16 cellular contexts compared by ENCODE assay signal in the genomic region with DNA sequence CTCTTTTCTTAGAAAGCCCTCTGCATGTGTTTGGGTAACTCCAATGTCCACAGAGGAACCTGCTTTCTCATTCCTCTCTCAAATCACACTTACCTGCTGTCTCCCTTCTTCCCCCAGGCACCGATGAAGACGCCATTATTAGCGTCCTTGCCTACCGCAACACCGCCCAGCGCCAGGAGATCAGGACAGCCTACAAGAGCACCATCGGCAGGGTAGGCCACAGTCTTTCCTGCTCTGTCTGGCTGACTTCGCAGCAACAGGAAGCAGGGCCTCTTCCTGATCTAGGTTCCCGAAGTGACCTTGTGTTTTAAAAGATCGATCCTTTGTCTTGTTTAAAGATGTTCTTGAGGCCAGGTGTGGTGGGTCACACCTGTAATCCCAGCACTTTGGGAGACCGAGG. TPM values are rescaled to one million over a fixed set of nuclear protein-coding genes. Genes with fewer than 3 reads are reported as not detected.
DNase-seq lines count a peak whose midpoint lies in the region; ATAC-seq and TF ChIP-seq lines count a peak whose summit lies in the region.
"Had no signal": no experiment of that assay in that cellular context is flagged by ENCODE, and none has a peak within 500 bp of the region (broad histone marks: within the 10 kb centered on the region; RNA-seq: fewer than 3 reads in every experiment).

No MANE protein-coding gene starts in this region.

- H3K4ac ChIP-seq in mesendoderm (ENCODE audit: low read depth, low read length), result no peak overlapping the region

- H3K4me1 Mint-ChIP-seq in activated B cell treated with CpG ODN at 0.5 μM for 24 hours, result peaks cover 46% of the 10 kb centered on the region

- peak overlapping the region; percentile 67 for H3K56ac ChIP-seq in mesendoderm (ENCODE audit: low read length)

- H3K4me3 ChIP-seq in BLaER1 treated with 17β-estradiol and CSF1 and Interleukin-3, amounts not matched to agents 10 nM and 100 nM, result no peak overlapping the region
- H3K4me3 ChIP-seq in DND-41 (ENCODE audit: low read depth in 1 of 2, low read length in 2 of 2) (no peak overlapping the region), mesendoderm (ENCODE audit: low read length) (no peak overlapping the region)
- H3K4me3 ChIP-seq: coronary artery, neural progenitor cell, smooth muscle cell, tibial nerve had no signal

- peaks cover 31% of the 10 kb centered on the region for H3K36me3 Mint-ChIP-seq in activated B cell treated with CpG ODN at 0.5 μM for 24 hours (ENCODE audit: low read depth)
- H3K36me3 Mint-ChIP-seq: neural progenitor cell had no signal

- POLR2A ChIA-PET in activated B cell treated with CpG ODN at 0.5 μM for 24 hours (lab: Charles Lee), result interaction anchor here (0.7 kb wide), 1 partner anchor 60 kb away, joined by 7 read pairs; no protein-coding TSS in a partner anchor

- no peak overlapping the region for H3K23ac ChIP-seq in mesendoderm (ENCODE audit: low read length)

- H3K9me3 ChIP-seq in BLaER1 treated with 17β-estradiol and CSF1 and Interleukin-3, amounts not matched to agents 10 nM and 100 nM (replicated peaks in 1 of 11), result peaks cover 0 to 8% (median 0%) of the 10 kb centered on the region in 11 experiments; a peak in 5 of 22 replicates
- H3K9me3 ChIP-seq in DND-41 (ENCODE audit: insufficient read depth, low read length, severe bottlenecking), result no peaks in the 10 kb centered on the region
- H3K9me3 ChIP-seq: Caco-2, tibial nerve had no signal

- peak overlapping the region; percentile 41 for H3K4me3 Mint-ChIP-seq in activated B cell treated with CpG ODN at 0.5 μM for 24 hours
- H3K4me3 Mint-ChIP-seq: neural progenitor cell had no signal

- peak overlapping the region; percentile 37 for H3K27ac Mint-ChIP-seq in activated B cell treated with CpG ODN at 0.5 μM for 24 hours
- H3K27ac Mint-ChIP-seq: neural progenitor cell had no signal

- no peak overlapping the region for H2BK15ac ChIP-seq in mesendoderm (replicated peaks; ENCODE audit: low read depth)

- no peaks in the 10 kb centered on the region for H3K79me2 ChIP-seq in DND-41 (ENCODE audit: insufficient read depth, low read length)
- no peaks in the 10 kb centered on the region for H3K79me2 ChIP-seq in mesendoderm (ENCODE audit: control insufficient read depth, insufficient read depth, low read length)

- ATAC-seq in DND-41 (ENCODE audit: insufficient read depth, low read depth), result no peak
- ATAC-seq in activated B cell treated with CpG ODN at 0.5 μM for 24 hours (ENCODE audit: low read depth), result no peak
- no peak for ATAC-seq in GM21619 (IDR thresholded peaks at IDR 0.05; ENCODE audit: unreplicated experiment)
- ATAC-seq: stimulated activated naive CD8-positive, alpha-beta T cell treated with anti-CD3 and anti-CD28 coated beads, Interleukin-15, amount 100 ng/mL, for 72 hours had no signal

- no peak overlapping the region for H3K18ac ChIP-seq in mesendoderm (ENCODE audit: low read length)

- no peak overlapping the region for H2BK5ac ChIP-seq in mesendoderm (ENCODE audit: low read length)

- H4K8ac ChIP-seq in mesendoderm (ENCODE audit: low read depth, low read length), result no peak overlapping the region

- H3K27ac ChIP-seq in BLaER1 treated with 17β-estradiol and CSF1 and Interleukin-3, amounts not matched to agents 10 nM and 100 nM, result peak overlapping the region in 7 of 11 experiments; percentile 0 to 60 (median 29); a peak in 11 of 22 replicates
- H3K27ac ChIP-seq in DND-41 (ENCODE audit: low read length), result peak overlapping the region; percentile 13; the same call in 1 of the 2 replicates
- H3K27ac ChIP-seq in mesendoderm (ENCODE audit: low read depth, low read length), result no peak overlapping the region
- H3K27ac ChIP-seq: coronary artery, neural progenitor cell, tibial nerve had no signal

- peak overlapping the region in 1 of 11 experiments; percentile 23; a peak in 1 of 22 replicates for H3K9ac ChIP-seq in BLaER1 treated with 17β-estradiol and CSF1 and Interleukin-3, amounts not matched to agents 10 nM and 100 nM
- H3K9ac ChIP-seq in DND-41 (ENCODE audit: low read depth, low read length), result no peak overlapping the region
- H3K9ac ChIP-seq in mesendoderm (ENCODE audit: low read length), result no peak overlapping the region
- H3K9ac ChIP-seq: neural progenitor cell had no signal

- peaks cover 6 to 97% (median 25%) of the 10 kb centered on the region in 11 experiments; a peak in 15 of 22 replicates for H3K36me3 ChIP-seq in BLaER1 treated with 17β-estradiol and CSF1 and Interleukin-3, amounts not matched to agents 10 nM and 100 nM
- H3K36me3 ChIP-seq in DND-41 (ENCODE audit: insufficient read depth, low read length) (peaks cover 19% of the 10 kb centered on the region; the same call in 1 of the 2 replicates), mesendoderm (ENCODE audit: control insufficient read depth, insufficient read depth, low read length) (no peaks in the 10 kb centered on the region)
- H3K36me3 ChIP-seq: neural progenitor cell had no signal

- intact Hi-C loops in activated B cell treated with CpG ODN at 0.5 μM for 24 hours (cut with micrococcal nuclease), result loop anchor here (5.0 kb wide), 1 partner anchor 37 kb away; no protein-coding TSS in a partner anchor

- no peak overlapping the region for H2AK5ac ChIP-seq in mesendoderm (ENCODE audit: low read length)

- H3K4me2 ChIP-seq in BLaER1 treated with 17β-estradiol and CSF1 and Interleukin-3, amounts not matched to agents 10 nM and 100 nM, result peak overlapping the region; percentile 33 to 70 (median 57)
- H3K4me2 ChIP-seq in DND-41 (ENCODE audit: insufficient read depth, low read length) (no peak overlapping the region), mesendoderm (ENCODE audit: low read length) (no peak overlapping the region)
- H3K4me2 ChIP-seq: neural progenitor cell, smooth muscle cell had no signal

- peaks cover 0 to 8% (median 0%) of the 10 kb centered on the region in 11 experiments; a peak in 2 of 22 replicates for H4K20me1 ChIP-seq in BLaER1 treated with 17β-estradiol and CSF1 and Interleukin-3, amounts not matched to agents 10 nM and 100 nM
- H4K20me1 ChIP-seq in DND-41 (ENCODE audit: insufficient read depth, low read length), result no peaks in the 10 kb centered on the region

- H3K27me3 ChIP-seq in BLaER1 treated with 17β-estradiol and CSF1 and Interleukin-3, amounts not matched to agents 10 nM and 100 nM, result no peaks in the 10 kb centered on the region
- H3K27me3 ChIP-seq in DND-41 (ENCODE audit: insufficient read depth, low read length, poor library complexity) (no peaks in the 10 kb centered on the region), mesendoderm (ENCODE audit: insufficient read depth, low read length, poor library complexity) (no peaks in the 10 kb centered on the region)
- H3K27me3 ChIP-seq: neural progenitor cell, tibial nerve had no signal

- H3K9me3 Mint-ChIP-seq in activated B cell treated with CpG ODN at 0.5 μM for 24 hours, result no peaks in the 10 kb centered on the region
- H3K9me3 Mint-ChIP-seq: neural progenitor cell; stimulated activated naive CD8-positive, alpha-beta T cell treated with anti-CD3 and anti-CD28 coated beads, Interleukin-15, amount 100 ng/mL, for 72 hours had no signal

- TF ChIP-seq CTCF in DND-41 (IDR thresholded peaks at IDR 0.05; ENCODE audit: borderline replicate concordance, extremely low read depth, low read length, poor library complexity, severe bottlenecking) (no peak), activated B cell treated with CpG ODN at 0.5 μM for 24 hours (IDR thresholded peaks at IDR 0.05) (no peak)

- H3K4me1 ChIP-seq in BLaER1 treated with 17β-estradiol and CSF1 and Interleukin-3, amounts not matched to agents 10 nM and 100 nM, result peaks cover 18 to 33% (median 24%) of the 10 kb centered on the region in 10 experiments
- no peaks in the 10 kb centered on the region for H3K4me1 ChIP-seq in DND-41 (ENCODE audit: insufficient read depth, low read length)
- peaks cover 14% of the 10 kb centered on the region for H3K4me1 ChIP-seq in mesendoderm (ENCODE audit: control insufficient read depth, low read depth, low read length)

- H4K5ac ChIP-seq in mesendoderm (ENCODE audit: low read length), result no peak overlapping the region

- H3K27me3 Mint-ChIP-seq in activated B cell treated with CpG ODN at 0.5 μM for 24 hours, result no peaks in the 10 kb centered on the region
- H3K27me3 Mint-ChIP-seq: stimulated activated naive CD8-positive, alpha-beta T cell treated with anti-CD3 and anti-CD28 coated beads, Interleukin-15, amount 100 ng/mL, for 72 hours had no signal

- no peak overlapping the region for H2AFZ ChIP-seq in DND-41 (ENCODE audit: low read depth, low read length)
- H2AFZ ChIP-seq: neural progenitor cell had no signal

- H3K79me1 ChIP-seq in mesendoderm (ENCODE audit: low read length), result no peaks in the 10 kb centered on the region

- CTCF ChIA-PET in activated B cell treated with CpG ODN at 0.5 μM for 24 hours (lab: Charles Lee), result interaction anchor here (0.9 to 2.6 kb wide), 3 partner anchors 12 to 80 kb away, joined by 3 to 15 read pairs (median 14); no protein-coding TSS in a partner anchor

- no peak overlapping the region for H2BK120ac ChIP-seq in mesendoderm (ENCODE audit: low read depth, low read length)

- DNase-seq in DND-41 (no peak), activated B cell treated with CpG ODN at 0.5 μM for 24 hours (no peak), mesendoderm (no peak), NCI-H510A treated with DMSO at 0.1 percent for 48 hours (lab: John Stamatoyannopoulos, UW) (no peak), NCI-H226 (no peak)
- DNase-seq: Caco-2; NCI-H1436; NCI-H526; stimulated activated CD4-positive, alpha-beta T cell treated with anti-CD3 and anti-CD28 coated beads, Interleukin-4, amount 100 ng/mL, for 1 hour; stimulated activated naive CD8-positive, alpha-beta T cell treated with anti-CD3 and anti-CD28 coated beads, Interleukin-15, amount 100 ng/mL, for 72 hours had no signal

- WGBS in mesendoderm (ENCODE audit: extremely low coverage, insufficient coverage, low lambda C conversion rate), result no CpG with 5 or more reads among the region's 11 CpGs

RNA-seq across cellular contexts. Expression of gene GMCL1, which starts 25.0 kb away (rescaled TPM):
- 8.0 and 13.0 TPM in 2 replicates for total RNA-seq in activated B cell treated with CpG ODN at 0.5 μM for 24 hours
- 14.3 TPM for polyA plus RNA-seq in mesendoderm (2013, experiment 1 of 2)
- polyA plus RNA-seq in mesendoderm (2013, experiment 2 of 2), result 13.2 TPM

Comparison
In these comparisons a context has a peak if more than half of its experiments do, and no peak if none do; other contexts are left out.
1. H3K4me2 ChIP-seq: peak in BLaER1 treated with 17β-estradiol and CSF1 and Interleukin-3, amounts not matched to agents 10 nM and 100 nM (11 of 11); none in DND-41 (single experiment) and mesendoderm (single experiment).